25 cellular contexts compared by ENCODE assay signal in the genomic region with DNA sequence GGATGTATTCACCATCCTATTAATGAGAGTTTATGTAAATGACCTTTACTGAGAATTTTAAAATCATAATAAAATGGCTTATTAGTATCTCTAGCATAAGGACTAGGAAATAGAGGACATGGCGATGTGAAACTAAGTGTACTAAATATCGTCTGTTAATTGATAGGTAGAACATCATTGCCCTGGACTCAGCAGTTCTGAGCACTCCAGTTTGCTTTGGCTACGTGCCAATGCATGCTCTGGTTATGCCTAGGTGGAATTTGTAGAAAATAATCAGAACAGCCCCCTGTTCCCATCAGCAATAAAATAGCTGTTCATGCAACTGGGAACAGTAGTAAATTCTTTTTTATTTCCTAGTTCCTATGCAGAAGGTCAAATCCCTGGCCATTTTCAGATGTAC.
DNase-seq lines count a peak whose midpoint lies in the region; ATAC-seq and TF ChIP-seq lines count a peak whose summit lies in the region.
"Had no signal": no experiment of that assay in that cellular context is flagged by ENCODE, and none has a peak within 500 bp of the region (broad histone marks: within the 10 kb centered on the region; RNA-seq: fewer than 3 reads in every experiment).

No MANE protein-coding gene starts in this region.

- CTCF ChIA-PET in Calu3 (lab: Charles Lee) = no interaction called here

- TF ChIP-seq POLR2A in body of pancreas (IDR thresholded peaks at IDR 0.05) = no peak

- H3K36me3 Mint-ChIP-seq in Calu3 (ENCODE audit: insufficient read depth, unreplicated experiment) = no peaks in the 10 kb centered on the region
- H3K36me3 Mint-ChIP-seq: activated naive CD8-positive, alpha-beta T cell treated with anti-CD3 and anti-CD28 coated beads, Interleukin-2, amount 10 ng/mL, durations not matched to agents 7 days and 5 days; CD4-positive, CD25-positive, alpha-beta regulatory T cell; IgD-negative memory B cell; WTC11 had no signal

- H3K27me3 Mint-ChIP-seq in Calu3 (ENCODE audit: unreplicated experiment) = no peaks in the 10 kb centered on the region

- intact Hi-C loops in body of pancreas (cut with DNase I) = no loop called here
- intact Hi-C loops in Calu3 (cut with micrococcal nuclease; ENCODE audit: unreplicated experiment) = no loop called here
- intact Hi-C loops in aorta (cut with DNase I) = no loop called here

- no peak for ATAC-seq in body of pancreas
- no peak for ATAC-seq in aorta (ENCODE audit: low FRiP score)
- ATAC-seq in HG03159 (IDR thresholded peaks at IDR 0.05; ENCODE audit: unreplicated experiment) = no peak
- ATAC-seq: psoas muscle, WTC11 had no signal

- H3K27me3 ChIP-seq in body of pancreas (peaks cover 0 to 5% of the 10 kb centered on the region in 2 donors), aorta (ENCODE audit: control insufficient read depth in 1 of 2, insufficient read depth in 2 of 2, low read length in 1 of 2) (no peaks in the 10 kb centered on the region)
- H3K27me3 ChIP-seq: MG63 had no signal

- H3K36me3 ChIP-seq in body of pancreas (replicated peaks in 1 of 2; ENCODE audit: insufficient read depth in 1 of 2, low read depth in 2 of 2) (no peaks in the 10 kb centered on the region), aorta (ENCODE audit: control insufficient read depth in 1 of 2, insufficient read depth in 2 of 2, low read length in 1 of 2) (no peaks in the 10 kb centered on the region)
- H3K36me3 ChIP-seq: MG63 had no signal

- no peak overlapping the region for H3K4me3 Mint-ChIP-seq in Calu3 (ENCODE audit: low read depth, unreplicated experiment)
- H3K4me3 Mint-ChIP-seq: activated naive CD8-positive, alpha-beta T cell treated with anti-CD3 and anti-CD28 coated beads, Interleukin-2, amount 10 ng/mL, durations not matched to agents 7 days and 5 days; CD4-positive, CD25-positive, alpha-beta regulatory T cell; H9; IgD-negative memory B cell; WTC11 had no signal

- H3K4me1 Mint-ChIP-seq in Calu3 (ENCODE audit: low read depth, unreplicated experiment) = no peaks in the 10 kb centered on the region
- H3K4me1 Mint-ChIP-seq: activated naive CD8-positive, alpha-beta T cell treated with anti-CD3 and anti-CD28 coated beads, Interleukin-2, amount 10 ng/mL, durations not matched to agents 7 days and 5 days; IgD-negative memory B cell had no signal

- 37 to 46% methylated on average over 3 of the region's 3 CpGs for WGBS in body of pancreas, 2 donors
- WGBS in aorta, 2 donors = 48 to 53% methylated on average over 3 of the region's 3 CpGs

- TF ChIP-seq CTCF in body of pancreas (IDR thresholded peaks at IDR 0.05) (no peak), Calu3 (IDR thresholded peaks at IDR 0.05; ENCODE audit: unreplicated experiment) (no peak)

- H3K27ac ChIP-seq in body of pancreas (no peak overlapping the region), aorta (ENCODE audit: low read depth in 1 of 2, low read length in 2 of 2) (no peak overlapping the region)
- H3K27ac ChIP-seq: psoas muscle had no signal

- H3K4me3 ChIP-seq in body of pancreas (no peak overlapping the region), aorta (ENCODE audit: low read length in 2 of 2) (no peak overlapping the region)
- H3K4me3 ChIP-seq: MG63, psoas muscle had no signal

- H3K4me1 ChIP-seq in body of pancreas (no peaks in the 10 kb centered on the region), aorta (ENCODE audit: control insufficient read depth in 1 of 2, insufficient read depth in 2 of 2, low read length in 2 of 2) (no peaks in the 10 kb centered on the region)
- H3K4me1 ChIP-seq: psoas muscle had no signal

- H3K9me3 ChIP-seq in body of pancreas (no peaks in the 10 kb centered on the region), aorta (ENCODE audit: control insufficient read depth, low read length) (no peaks in the 10 kb centered on the region)
- H3K9me3 ChIP-seq: MG63, psoas muscle had no signal

- H3K9me3 Mint-ChIP-seq in Calu3 (ENCODE audit: low read depth, unreplicated experiment) = no peaks in the 10 kb centered on the region
- H3K9me3 Mint-ChIP-seq: activated naive CD8-positive, alpha-beta T cell treated with anti-CD3 and anti-CD28 coated beads, Interleukin-2, amount 10 ng/mL, durations not matched to agents 7 days and 5 days; activated T-helper 2 cell treated with anti-CD3 and anti-CD28 coated beads, Interferon-gamma antibody, Interleukin-2, Interleukin-4, amounts not matched to agents 10 μg/mL and 5 μg/mL and 100 μg/mL, durations not matched to agents 14 hours and 24 hours and 36 hours; H9; WTC11 had no signal

- H3K27ac Mint-ChIP-seq in Calu3 (ENCODE audit: unreplicated experiment) = no peak overlapping the region
- H3K27ac Mint-ChIP-seq: activated naive CD8-positive, alpha-beta T cell treated with anti-CD3 and anti-CD28 coated beads, Interleukin-2, amount 10 ng/mL, durations not matched to agents 7 days and 5 days; activated T-helper 2 cell treated with anti-CD3 and anti-CD28 coated beads, Interferon-gamma antibody, Interleukin-2, Interleukin-4, amounts not matched to agents 10 μg/mL and 5 μg/mL and 100 μg/mL, durations not matched to agents 14 hours and 24 hours and 36 hours; CD4-positive, CD25-positive, alpha-beta regulatory T cell; H9; IgD-negative memory B cell; WTC11 had no signal

- BruUV-seq in Calu3 (replicated peaks; lab: Mats Ljungman, UMichigan) = no TSS peak

- DNase-seq in D341Med (ENCODE audit: low spot score) (peak; percentile 41), NCI-H1092 treated with DMSO at 0.1 percent for 48 hours (lab: John Stamatoyannopoulos, UW) (peak; percentile 46), NCI-H524 (lab: John Stamatoyannopoulos, UW) (peak; percentile 7 to 64), body of pancreas (peak; percentile 17 to 38 (median 24)), Calu3 (no peak), aorta (no peak)
- no peak for DNase-seq in stimulated activated CD4-positive, alpha-beta T cell treated with anti-CD3 and anti-CD28 coated beads, Interleukin-4, amount 100 ng/mL, for 4 hours
- DNase-seq: activated CD4-positive, alpha-beta T cell treated with anti-CD3 and anti-CD28 coated beads, Interleukin-2, amount 50 U/mL, for 4 hours; activated CD8-positive, alpha-beta memory T cell treated with anti-CD3 and anti-CD28 coated beads, Interleukin-2, amount 50 U/mL, for 48 hours; activated naive CD8-positive, alpha-beta T cell treated with anti-CD3 and anti-CD28 coated beads, Interleukin-2, amount 10 ng/mL, durations not matched to agents 7 days and 5 days; CD4-positive, CD25-positive, alpha-beta regulatory T cell; DMS153; effector CD8-positive, alpha-beta T cell; H9; kidney glomerular epithelial cell; mammary epithelial cell; MG63; NCI-H2171; psoas muscle; substantia nigra; T1000 had no signal

Comparison
In these comparisons a context has a peak if more than half of its experiments do, and no peak if none do; other contexts are left out.
1. DNase-seq: peak in D341Med (single experiment), NCI-H1092 treated with DMSO at 0.1 percent for 48 hours (single experiment), NCI-H524 (2 of 2) and body of pancreas (4 of 4); none in Calu3 (single experiment), stimulated activated CD4-positive, alpha-beta T cell treated with anti-CD3 and anti-CD28 coated beads, Interleukin-4, amount 100 ng/mL, for 4 hours (0 of 2) and aorta (0 of 2).